22 cellular contexts compared by ENCODE assay signal in genomic region chr10:728603-729002, GRCh38.
"Had no signal": no experiment of that assay in that cellular context is flagged by ENCODE, and none has a peak within 500 bp of the region (broad histone marks: within the 10 kb centered on the region; RNA-seq: fewer than 3 reads in every experiment).

No MANE protein-coding gene starts in this region.

- H3K4me3 Mint-ChIP-seq: central memory CD8-positive, alpha-beta T cell; dendritic cell treated with granulocyte-macrophage colony-stimulating factor and Interleukin-4, amounts not matched to agents 40 ng/mL and 50 ng/mL, for 4 days; endodermal cell; natural killer cell; stimulated activated effector memory CD8-positive, alpha-beta T cell treated with anti-CD3 and anti-CD28 coated beads, Interleukin-12 subunit alpha, Interleukin-12 subunit beta, amount 100 ng/mL, for 72 hours; stimulated activated naive CD8-positive, alpha-beta T cell treated with anti-CD3 and anti-CD28 coated beads, Interleukin-15, Interleukin-2, amounts not matched to agents 100 ng/mL and 50 ng/mL, for 24 hours had no signal

- ATAC-seq: esophagus mucosa; gastrocnemius medialis; left cardiac atrium; natural killer cell; pancreas; sciatic nerve; stimulated activated effector memory CD8-positive, alpha-beta T cell treated with anti-CD3 and anti-CD28 coated beads, Interleukin-12 subunit alpha, Interleukin-12 subunit beta, amount 100 ng/mL, for 72 hours had no signal

- H3K36me3 Mint-ChIP-seq: natural killer cell; stimulated activated effector memory CD8-positive, alpha-beta T cell treated with anti-CD3 and anti-CD28 coated beads, Interleukin-12 subunit alpha, Interleukin-12 subunit beta, amount 100 ng/mL, for 72 hours had no signal

- H3K27ac Mint-ChIP-seq: dendritic cell treated with granulocyte-macrophage colony-stimulating factor and Interleukin-4, amounts not matched to agents 40 ng/mL and 50 ng/mL, for 4 days; endodermal cell; natural killer cell; stimulated activated effector memory CD8-positive, alpha-beta T cell treated with anti-CD3 and anti-CD28 coated beads, Interleukin-12 subunit alpha, Interleukin-12 subunit beta, amount 100 ng/mL, for 72 hours; stimulated activated naive CD8-positive, alpha-beta T cell treated with anti-CD3 and anti-CD28 coated beads, Interleukin-15, Interleukin-2, amounts not matched to agents 100 ng/mL and 50 ng/mL, for 24 hours had no signal

- H3K9me3 Mint-ChIP-seq: central memory CD8-positive, alpha-beta T cell; natural killer cell; stimulated activated effector memory CD8-positive, alpha-beta T cell treated with anti-CD3 and anti-CD28 coated beads, Interleukin-12 subunit alpha, Interleukin-12 subunit beta, amount 100 ng/mL, for 72 hours had no signal

- H3K4me1 Mint-ChIP-seq: central memory CD8-positive, alpha-beta T cell; endodermal cell; natural killer cell; stimulated activated effector memory CD8-positive, alpha-beta T cell treated with anti-CD3 and anti-CD28 coated beads, Interleukin-12 subunit alpha, Interleukin-12 subunit beta, amount 100 ng/mL, for 72 hours had no signal

- FAIRE-seq: pancreas had no signal

- DNase-seq: colonic mucosa; effector CD8-positive, alpha-beta T cell; endodermal cell; foreskin fibroblast; gastrocnemius medialis; head of caudate nucleus; left cardiac atrium; left ventricle myocardium inferior; mammary epithelial cell; mesendoderm; midbrain; natural killer cell; pancreas; stimulated activated CD4-positive, alpha-beta T cell treated with anti-CD3 and anti-CD28 coated beads, Interleukin-2, amount 100 ng/mL, for 24 hours; stimulated activated CD4-positive, alpha-beta T cell treated with anti-CD3 and anti-CD28 coated beads, Interleukin-4, amount 100 ng/mL, for 24 hours; transverse colon had no signal
